In the genomic region with DNA sequence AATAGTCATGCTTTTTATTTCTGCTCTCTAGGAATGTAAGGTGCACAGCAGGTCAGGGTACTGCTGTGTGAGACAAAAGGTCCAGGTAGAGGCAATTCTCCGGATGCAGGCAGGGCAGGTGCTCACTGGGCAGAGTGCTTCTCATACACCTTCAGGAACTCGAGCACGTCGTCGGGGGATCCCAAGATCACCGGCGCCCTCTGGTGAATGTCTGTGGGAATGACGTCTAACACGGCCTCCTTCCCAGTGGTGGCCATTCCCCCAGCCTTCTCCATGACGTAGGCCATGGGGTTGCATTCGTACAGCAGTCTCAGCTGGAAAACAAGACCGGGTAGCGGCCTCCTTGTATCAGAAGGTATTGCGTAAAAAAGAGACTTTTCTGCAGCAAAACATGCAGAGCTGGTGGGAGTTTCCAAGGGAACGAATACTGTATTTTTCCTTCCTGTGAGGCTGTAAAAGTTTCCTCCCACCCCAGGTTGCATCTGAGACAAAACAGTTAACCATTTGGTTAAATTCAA, we compare ENCODE assay signal across 8 cellular contexts. TPM values are rescaled to one million over a fixed set of nuclear protein-coding genes. Genes with fewer than 3 reads are reported as not detected.
A peak's percentile ranks its signal among the peaks of the same experiment; 100 is the strongest.
DNase-seq lines count a peak whose midpoint lies in the region; ATAC-seq, FAIRE-seq and TF ChIP-seq lines count a peak whose summit lies in the region.

No MANE protein-coding gene starts in this region.

- H3K9me3 ChIP-seq in kidney (ENCODE audit: control insufficient read depth in 1 of 2, low read length in 2 of 2): no peaks in the 10 kb centered on the region

- no peak for ATAC-seq in GM19328 (IDR thresholded peaks at IDR 0.05; ENCODE audit: unreplicated experiment)

- peak overlapping the region in 1 of 2 donors; percentile 25 for H3K4me3 ChIP-seq in kidney (ENCODE audit: low read length in 2 of 2)

- no peak overlapping the region for H3K27ac ChIP-seq in VCaP
- H3K27ac ChIP-seq in kidney (ENCODE audit: low read depth in 2 of 2, low read length in 2 of 2): no peak overlapping the region

- H3K9ac ChIP-seq in kidney (ENCODE audit: low read length in 2 of 2): peak overlapping the region in 1 of 2 donors; percentile 55

- FAIRE-seq in kidney (lab: Jason Lieb, UNC): no peak

- H3K4me1 ChIP-seq in kidney (ENCODE audit: control insufficient read depth in 1 of 2, insufficient read depth in 1 of 2, low read depth in 1 of 2, low read length in 2 of 2): peaks cover 2 to 22% of the 10 kb centered on the region in 2 donors

- intact Hi-C loops in kidney (cut with DNase I): no loop called here

- peak; percentile 75 for TF ChIP-seq CTCF in VCaP (conservative IDR thresholded peaks at IDR 0.05)
- TF ChIP-seq CTCF in kidney (IDR thresholded peaks at IDR 0.05; ENCODE audit: borderline replicate concordance, extremely low read depth, insufficient read depth): peak; percentile 61

- in situ Hi-C loops in T47D (cut with HindIII; ENCODE audit: low pct_unique_long_range_greater_than_20kb, low sequenced_read_pairs): no loop called here

- H3K36me3 ChIP-seq in kidney (ENCODE audit: control insufficient read depth in 1 of 2, insufficient read depth in 2 of 2, low read length in 2 of 2): peaks cover 0 to 3% of the 10 kb centered on the region in 2 donors

- DNase-seq in A172 (ENCODE audit: low spot score) (peak; percentile 82), GM19238 (ENCODE audit: insufficient read length, low spot score) (peak; percentile 72), NCI-H2081 (lab: John Stamatoyannopoulos, UW) (peak; percentile 54 to 64), T47D (ENCODE audit: low read depth in 1 of 2, low spot score in 1 of 2) (peak; percentile 68 to 77), kidney (peak; percentile 87)
- peak; percentile 51 to 72 for DNase-seq in stimulated activated CD4-positive, alpha-beta T cell treated with anti-CD3 and anti-CD28 coated beads, Interleukin-15, amount 100 ng/mL, for 48 hours (ENCODE audit: low read depth in 2 of 2)

RNA-seq across cellular contexts. Expression of a gene that starts 9.7 kb away (rescaled TPM):
- total RNA-seq in A172 (2014; rRNA removed; shearing (Covaris generic)): not detected in 2 replicates
- not detected for total RNA-seq in kidney
- not detected for polyA plus RNA-seq in kidney (ENCODE audit: insufficient read depth, low read depth, low replicate concordance)

RNA-seq across cellular contexts. Expression of a gene that starts 36.0 kb away (rescaled TPM):
- total RNA-seq in A172 (2014; rRNA removed; shearing (Covaris generic)): 0.12 TPM in 1 of 2 replicates, not detected in the other
- total RNA-seq in kidney: 27.3 TPM
- 266 TPM for polyA plus RNA-seq in kidney (ENCODE audit: insufficient read depth, low read depth, low replicate concordance)

RNA-seq across cellular contexts. Expression of a gene that starts 48.4 kb away (rescaled TPM):
- 2.0 and 2.2 TPM in 2 replicates for total RNA-seq in A172 (2014; rRNA removed; shearing (Covaris generic))
- total RNA-seq in kidney: 0.28 TPM
- polyA plus RNA-seq in kidney (ENCODE audit: insufficient read depth, low read depth, low replicate concordance): 1.5 TPM

Comparison
In these comparisons a context has a peak if more than half of its experiments do, and no peak if none do; other contexts are left out.
1. RNA of a gene that starts 36.0 kb away (total RNA-seq): 27.3 TPM in kidney (single experiment); 0.12 TPM in A172; every median in the first group is over 10 times any median in the second.
2. Peak in every context shown above with its lines, with median percentiles within 50 percentile points of each other: DNase-seq.